Comparison of ENCODE assay signal across 17 cellular contexts in the genomic region with DNA sequence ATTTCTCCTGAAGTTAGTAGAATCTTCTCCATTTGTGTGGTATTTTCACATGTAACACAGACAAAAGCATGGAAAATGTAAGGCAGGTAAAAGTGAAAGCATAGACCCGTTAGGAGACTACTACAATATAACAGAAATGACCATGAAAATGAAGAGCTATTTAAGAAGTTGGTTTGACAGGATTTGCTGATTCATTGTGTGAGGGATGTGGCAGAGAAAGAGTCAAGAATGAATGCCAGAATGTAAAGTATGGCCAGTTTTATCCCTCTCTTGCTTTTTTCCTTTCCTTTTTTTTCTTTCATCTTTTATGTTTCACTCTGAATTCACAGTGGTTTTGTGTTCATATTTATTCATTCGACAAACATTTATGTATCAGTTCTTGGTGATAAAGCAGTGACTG.
DNase-seq lines count a peak whose midpoint lies in the region; ATAC-seq and TF ChIP-seq lines count a peak whose summit lies in the region.
"Had no signal": no experiment of that assay in that cellular context is flagged by ENCODE, and none has a peak within 500 bp of the region (broad histone marks: within the 10 kb centered on the region; RNA-seq: fewer than 3 reads in every experiment).

No MANE protein-coding gene starts in this region.

- 49% methylated on average over 2 of the region's 2 CpGs for WGBS in smooth muscle cell (ENCODE audit: low lambda C conversion rate)

- no peaks in the 10 kb centered on the region for H3K36me3 ChIP-seq in smooth muscle cell (ENCODE audit: low read depth)
- H3K36me3 ChIP-seq: SJCRH30, thoracic aorta had no signal

- peak overlapping the region; percentile 35 for H3K4me2 ChIP-seq in smooth muscle cell

- H3F3A ChIP-seq in smooth muscle cell (ENCODE audit: low read depth): peaks cover 5% of the 10 kb centered on the region

- peak overlapping the region; percentile 49 for H3K27ac Mint-ChIP-seq in activated CD8-positive, alpha-beta memory T cell treated with anti-CD3 and anti-CD28 coated beads, Interleukin-2, amount 10 ng/mL, durations not matched to agents 7 days and 5 days
- H3K27ac Mint-ChIP-seq in chondrocyte (ENCODE audit: unreplicated experiment): peak overlapping the region; percentile 80

- DNase-seq in activated CD8-positive, alpha-beta memory T cell treated with anti-CD3 and anti-CD28 coated beads, Interleukin-2, amount 10 ng/mL, durations not matched to agents 7 days and 5 days: no peak
- DNase-seq in activated CD8-positive, alpha-beta memory T cell treated with anti-CD3 and anti-CD28 coated beads for 24 hours: no peak
- peak; percentile 53 for DNase-seq in NB4 (ENCODE audit: low read depth)
- DNase-seq in chondrocyte (ENCODE audit: low spot score): no peak
- DNase-seq in smooth muscle cell (lab: John Stamatoyannopoulos, UW; ENCODE audit: unreplicated experiment): no peak
- no peak for DNase-seq in Ammon's horn (ENCODE audit: low spot score)
- DNase-seq: activated effector memory CD4-positive, alpha-beta T cell treated with Interleukin-2 at 50 U/mL for 16 hours; NCI-H510A treated with DMSO at 0.1 percent for 48 hours; psoas muscle; SJCRH30 had no signal

- peaks cover 6% of the 10 kb centered on the region for H3K36me3 Mint-ChIP-seq in activated CD8-positive, alpha-beta memory T cell treated with anti-CD3 and anti-CD28 coated beads, Interleukin-2, amount 10 ng/mL, durations not matched to agents 7 days and 5 days
- peaks cover 8% of the 10 kb centered on the region for H3K36me3 Mint-ChIP-seq in chondrocyte (ENCODE audit: low read depth)

- H4K20me1 ChIP-seq in smooth muscle cell (ENCODE audit: low read depth): peaks cover 7% of the 10 kb centered on the region

- H3K27me3 Mint-ChIP-seq in activated CD8-positive, alpha-beta memory T cell treated with anti-CD3 and anti-CD28 coated beads, Interleukin-2, amount 10 ng/mL, durations not matched to agents 7 days and 5 days: no peaks in the 10 kb centered on the region
- H3K27me3 Mint-ChIP-seq in chondrocyte (ENCODE audit: low read depth): no peaks in the 10 kb centered on the region

- ATAC-seq in activated CD8-positive, alpha-beta memory T cell treated with anti-CD3 and anti-CD28 coated beads, Interleukin-2, amount 10 ng/mL, durations not matched to agents 7 days and 5 days: peak; percentile 72
- ATAC-seq in GM21447 (IDR thresholded peaks at IDR 0.05; ENCODE audit: unreplicated experiment): no peak
- no peak for ATAC-seq in HG03520 (IDR thresholded peaks at IDR 0.05; ENCODE audit: unreplicated experiment)
- ATAC-seq: activated CD4-positive, CD25-positive, alpha-beta regulatory T cell treated with anti-CD3 and anti-CD28 coated beads, Interleukin-2, amount 50 U/mL, for 24 hours; HCT116; psoas muscle had no signal

- CTCF ChIA-PET in activated CD8-positive, alpha-beta memory T cell treated with anti-CD3 and anti-CD28 coated beads, Interleukin-2, amount 10 ng/mL, durations not matched to agents 7 days and 5 days (lab: Charles Lee): interaction anchor here (1.6 kb wide), 1 partner anchor 20 kb away, joined by 3 read pairs; no protein-coding TSS in a partner anchor

- H2AFZ ChIP-seq in smooth muscle cell (ENCODE audit: low read depth): no peak overlapping the region

- no peaks in the 10 kb centered on the region for H3K9me3 ChIP-seq in smooth muscle cell (replicated peaks; ENCODE audit: low read depth)
- H3K9me3 ChIP-seq: psoas muscle, SJCRH30, thoracic aorta had no signal

- H3K79me2 ChIP-seq in smooth muscle cell (ENCODE audit: low read depth): no peaks in the 10 kb centered on the region

- H3K4me3 Mint-ChIP-seq in activated CD8-positive, alpha-beta memory T cell treated with anti-CD3 and anti-CD28 coated beads, Interleukin-2, amount 10 ng/mL, durations not matched to agents 7 days and 5 days: no peak overlapping the region
- no peak overlapping the region for H3K4me3 Mint-ChIP-seq in chondrocyte (ENCODE audit: unreplicated experiment)

- TF ChIP-seq CTCF in NB4 (IDR thresholded peaks at IDR 0.05; ENCODE audit: low read depth, low read length) (no peak), chondrocyte (IDR thresholded peaks at IDR 0.05) (no peak), smooth muscle cell (IDR thresholded peaks at IDR 0.05; ENCODE audit: borderline replicate concordance, insufficient read depth, poor library complexity, severe bottlenecking) (no peak)

- H3K27me3 ChIP-seq in smooth muscle cell (ENCODE audit: low read depth): no peaks in the 10 kb centered on the region
- H3K27me3 ChIP-seq: SJCRH30 had no signal

- H3K9me3 Mint-ChIP-seq in activated CD8-positive, alpha-beta memory T cell treated with anti-CD3 and anti-CD28 coated beads, Interleukin-2, amount 10 ng/mL, durations not matched to agents 7 days and 5 days (ENCODE audit: low read depth): no peaks in the 10 kb centered on the region
- H3K9me3 Mint-ChIP-seq in chondrocyte (ENCODE audit: low read depth): peaks cover 4% of the 10 kb centered on the region

- H3K4me1 Mint-ChIP-seq in activated CD8-positive, alpha-beta memory T cell treated with anti-CD3 and anti-CD28 coated beads, Interleukin-2, amount 10 ng/mL, durations not matched to agents 7 days and 5 days: peaks cover 16% of the 10 kb centered on the region
- H3K4me1 Mint-ChIP-seq in chondrocyte (ENCODE audit: low read depth): peaks cover 23% of the 10 kb centered on the region

- no peak overlapping the region for H3K9ac ChIP-seq in smooth muscle cell (ENCODE audit: low read depth)

- H3K27ac ChIP-seq in smooth muscle cell (ENCODE audit: low read depth): no peak overlapping the region
- H3K27ac ChIP-seq: coronary artery, psoas muscle, SJCRH30, thoracic aorta had no signal

- H3K4me1 ChIP-seq in smooth muscle cell (ENCODE audit: low read depth): peaks cover 18% of the 10 kb centered on the region
- H3K4me1 ChIP-seq: psoas muscle had no signal

- H3K4me3 ChIP-seq in NB4 (ENCODE audit: low read depth, low read length) (no peak overlapping the region), smooth muscle cell (no peak overlapping the region)
- H3K4me3 ChIP-seq: coronary artery, lung, psoas muscle, SJCRH30, thoracic aorta had no signal

- no peak for TF ChIP-seq POLR2A in NB4 (IDR thresholded peaks at IDR 0.05; ENCODE audit: extremely low read depth, insufficient read length)
